ENCODE assay signal across 10 cellular contexts in genomic region chr9:22813520-22813919, GRCh38.
DNase-seq lines count a peak whose midpoint lies in the region; ATAC-seq and TF ChIP-seq lines count a peak whose summit lies in the region.
"Had no signal": no experiment of that assay in that cellular context is flagged by ENCODE, and none has a peak within 500 bp of the region (broad histone marks: within the 10 kb centered on the region; RNA-seq: fewer than 3 reads in every experiment).

No MANE protein-coding gene starts in this region.

- intact Hi-C loops in cardiac septum (cut with DNase I): no loop called here

- H3K4me3 ChIP-seq in GM23338 (no peak overlapping the region), endodermal cell (ENCODE audit: low read length) (no peak overlapping the region)
- H3K4me3 ChIP-seq: stomach had no signal

- H3K4me3 Mint-ChIP-seq in GM23338: no peak overlapping the region
- no peak overlapping the region for H3K4me3 Mint-ChIP-seq in endodermal cell
- H3K4me3 Mint-ChIP-seq in stimulated activated effector memory CD8-positive, alpha-beta T cell treated with anti-CD3 and anti-CD28 coated beads, Interleukin-12 subunit alpha, Interleukin-12 subunit beta, amount 100 ng/mL, for 72 hours: no peak overlapping the region

- no peak overlapping the region for H3K4me2 ChIP-seq in GM23338

- no peaks in the 10 kb centered on the region for H4K20me1 ChIP-seq in GM23338 (replicated peaks; ENCODE audit: insufficient read depth)

- peak; percentile 50 for ATAC-seq in GM23338
- no peak for ATAC-seq in HG02973 (IDR thresholded peaks at IDR 0.05; ENCODE audit: unreplicated experiment)
- no peak for ATAC-seq in stimulated activated effector memory CD8-positive, alpha-beta T cell treated with anti-CD3 and anti-CD28 coated beads, Interleukin-12 subunit alpha, Interleukin-12 subunit beta, amount 100 ng/mL, for 72 hours

- no peaks in the 10 kb centered on the region for H3K9me3 ChIP-seq in endodermal cell (ENCODE audit: control insufficient read depth, low read length)
- H3K9me3 ChIP-seq: neutrophil had no signal

- H3K36me3 Mint-ChIP-seq in GM23338 (ENCODE audit: low read depth) (no peaks in the 10 kb centered on the region), endodermal cell (ENCODE audit: low read depth) (no peaks in the 10 kb centered on the region)
- H3K36me3 Mint-ChIP-seq in stimulated activated effector memory CD8-positive, alpha-beta T cell treated with anti-CD3 and anti-CD28 coated beads, Interleukin-12 subunit alpha, Interleukin-12 subunit beta, amount 100 ng/mL, for 72 hours: no peaks in the 10 kb centered on the region

- no peaks in the 10 kb centered on the region for H3K27me3 ChIP-seq in GM23338 (ENCODE audit: insufficient read depth)
- H3K27me3 ChIP-seq in endodermal cell (ENCODE audit: control insufficient read depth, insufficient read depth, low read length, poor library complexity, severe bottlenecking): no peaks in the 10 kb centered on the region
- H3K27me3 ChIP-seq: neutrophil, stomach had no signal

- H3K4me1 ChIP-seq in GM23338 (ENCODE audit: insufficient read depth) (no peaks in the 10 kb centered on the region), endodermal cell (ENCODE audit: control insufficient read depth, insufficient read depth, low read length) (peaks cover 4% of the 10 kb centered on the region)
- H3K4me1 ChIP-seq: stomach had no signal

- H3K9me3 Mint-ChIP-seq in GM23338 (no peaks in the 10 kb centered on the region), endodermal cell (no peaks in the 10 kb centered on the region)
- H3K9me3 Mint-ChIP-seq in stimulated activated effector memory CD8-positive, alpha-beta T cell treated with anti-CD3 and anti-CD28 coated beads, Interleukin-12 subunit alpha, Interleukin-12 subunit beta, amount 100 ng/mL, for 72 hours: peaks cover 14% of the 10 kb centered on the region

- H3K27ac ChIP-seq in GM23338 (ENCODE audit: low read depth) (no peak overlapping the region), endodermal cell (ENCODE audit: low read depth, low read length) (no peak overlapping the region)
- H3K27ac ChIP-seq: neutrophil, stomach had no signal

- no peaks in the 10 kb centered on the region for H3K27me3 Mint-ChIP-seq in GM23338 (ENCODE audit: insufficient read depth, low read depth, poor library complexity)
- H3K27me3 Mint-ChIP-seq in endodermal cell (ENCODE audit: insufficient read depth): no peaks in the 10 kb centered on the region

- WGBS in endodermal cell (ENCODE audit: insufficient coverage in 1 of 2, insufficient read length in 1 of 2), 2 experiments: 97 to 100% methylated on average over 1 to 2 of the region's 2 CpGs

- TF ChIP-seq CTCF in GM23338 (conservative IDR thresholded peaks at IDR 0.05; ENCODE audit: low read depth in 2 of 2) (peak; percentile 60 to 63), endodermal cell (conservative IDR thresholded peaks at IDR 0.05) (peak; percentile 73)

- no peak overlapping the region for H3K9ac ChIP-seq in endodermal cell (ENCODE audit: extremely low read depth, low read length, poor library complexity, severe bottlenecking)

- H3K27ac Mint-ChIP-seq in GM23338: no peak overlapping the region
- no peak overlapping the region for H3K27ac Mint-ChIP-seq in endodermal cell
- no peak overlapping the region for H3K27ac Mint-ChIP-seq in stimulated activated effector memory CD8-positive, alpha-beta T cell treated with anti-CD3 and anti-CD28 coated beads, Interleukin-12 subunit alpha, Interleukin-12 subunit beta, amount 100 ng/mL, for 72 hours

- H3K4me1 Mint-ChIP-seq in GM23338: no peaks in the 10 kb centered on the region
- peaks cover 10% of the 10 kb centered on the region for H3K4me1 Mint-ChIP-seq in endodermal cell
- H3K4me1 Mint-ChIP-seq in stimulated activated effector memory CD8-positive, alpha-beta T cell treated with anti-CD3 and anti-CD28 coated beads, Interleukin-12 subunit alpha, Interleukin-12 subunit beta, amount 100 ng/mL, for 72 hours: no peaks in the 10 kb centered on the region

- H3F3A ChIP-seq in GM23338 (replicated peaks; ENCODE audit: low read depth): no peaks in the 10 kb centered on the region

- H3K79me2 ChIP-seq in GM23338 (replicated peaks; ENCODE audit: insufficient read depth): no peaks in the 10 kb centered on the region

- H3K36me3 ChIP-seq in GM23338 (ENCODE audit: insufficient read depth): no peaks in the 10 kb centered on the region
- no peaks in the 10 kb centered on the region for H3K36me3 ChIP-seq in endodermal cell (ENCODE audit: control insufficient read depth, insufficient read depth, low read length)
- H3K36me3 ChIP-seq: neutrophil, stomach had no signal

- peaks cover 8% of the 10 kb centered on the region; the same call in 1 of the 2 replicates for H3K9me2 ChIP-seq in GM23338 (ENCODE audit: insufficient read depth)

- no peak overlapping the region for H2AFZ ChIP-seq in GM23338

- peak; percentile 45 for DNase-seq in GM23338 (ENCODE audit: low spot score)
- DNase-seq in NCI-H748 (lab: John Stamatoyannopoulos, UW; ENCODE audit: unreplicated experiment): peak; percentile 56
- no peak for DNase-seq in endodermal cell
- peak; percentile 56 for DNase-seq in pons (ENCODE audit: low spot score)
- DNase-seq in cardiac septum (ENCODE audit: low spot score): no peak
- DNase-seq in DMS153 treated with DMSO at 0.1 percent for 48 hours (lab: John Stamatoyannopoulos, UW; ENCODE audit: unreplicated experiment): no peak
- no peak for DNase-seq in stimulated activated effector memory CD8-positive, alpha-beta T cell treated with anti-CD3 and anti-CD28 coated beads, Interleukin-12 subunit alpha, Interleukin-12 subunit beta, amount 100 ng/mL, for 72 hours (ENCODE audit: low spot score in 2 of 2)
- DNase-seq: stomach had no signal

TF ChIP-seq in GM23338, 12 proteins besides CTCF, POLR2A, EP300 and RAD21 (continues in another document):
- TF ChIP-seq REST (IDR thresholded peaks at IDR 0.05; ENCODE audit: unreplicated experiment) (no peak), ETS1 (IDR thresholded peaks at IDR 0.05) (no peak), STAT1 (IDR thresholded peaks at IDR 0.05; ENCODE audit: unreplicated experiment) (no peak), ZNF331 (CRISPR knock-in tag; IDR thresholded peaks at IDR 0.05; ENCODE audit: low read depth) (no peak)

Comparison
In these comparisons a context has a peak if more than half of its experiments do, and no peak if none do; other contexts are left out.
1. DNase-seq: peak in GM23338 (single experiment), NCI-H748 (single experiment) and pons (single experiment); none in endodermal cell (single experiment), cardiac septum (single experiment), DMS153 treated with DMSO at 0.1 percent for 48 hours (single experiment) and stimulated activated effector memory CD8-positive, alpha-beta T cell treated with anti-CD3 and anti-CD28 coated beads, Interleukin-12 subunit alpha, Interleukin-12 subunit beta, amount 100 ng/mL, for 72 hours (0 of 2).